Comparison of ENCODE assay signal across 1 cellular context in genomic region chr16:2152695-2153506, GRCh38.
TF ChIP-seq lines count a peak whose summit lies in the region.

No MANE protein-coding gene starts in this region.

TF ChIP-seq in K562, 482 proteins besides CTCF, POLR2A, EP300 and RAD21 (continued from another document and continues in another):
- TF ChIP-seq STAT6 (CRISPR knock-in tag; IDR thresholded peaks at IDR 0.05) (no peak; the same call in 1 of the 2 replicates), SIRT6 (IDR thresholded peaks at IDR 0.05; ENCODE audit: low read depth, low read length) (peak; percentile 35), ETV1 (tag; conservative IDR thresholded peaks at IDR 0.05; ENCODE audit: low read depth) (peak; percentile 67), SMARCB1 (IDR thresholded peaks at IDR 0.05; ENCODE audit: insufficient read length, low read depth) (no peak), GTF2E2 (tag; IDR thresholded peaks at IDR 0.05) (no peak), OTX1 (CRISPR knock-in tag; IDR thresholded peaks at IDR 0.05) (no peak), NCOR1 (IDR thresholded peaks at IDR 0.05) (0 out of 2 replicates have a peak, but pooled peaks have one; percentile 11), TSC22D4 (tag; IDR thresholded peaks at IDR 0.05) (no peak), FOSL1 (tag; conservative IDR thresholded peaks at IDR 0.05) (no peak), STAT5B (CRISPR knock-in tag; IDR thresholded peaks at IDR 0.05) (no peak), CHCHD3 (CRISPR knock-in tag; IDR thresholded peaks at IDR 0.05) (0 out of 2 replicates have a peak, but pooled peaks have one; percentile 64), HCFC1 (IDR thresholded peaks at IDR 0.05; ENCODE audit: low read depth, low read length) (peak; percentile 47), RUNX1 (IDR thresholded peaks at IDR 0.05; ENCODE audit: low read depth) (no peak), NFE2L1 (tag; IDR thresholded peaks at IDR 0.05; ENCODE audit: borderline replicate concordance, low read depth) (no peak), CBFA2T3 (IDR thresholded peaks at IDR 0.05) (no peak), MTA1 (IDR thresholded peaks at IDR 0.05; ENCODE audit: borderline replicate concordance) (no peak), LARP7 (IDR thresholded peaks at IDR 0.05) (no peak), SETDB1 (IDR thresholded peaks at IDR 0.05; ENCODE audit: low read length) (no peak), PURB (CRISPR knock-in tag; IDR thresholded peaks at IDR 0.05; ENCODE audit: low read depth) (no peak), ZNF263 (CRISPR knock-in tag; IDR thresholded peaks at IDR 0.05; ENCODE audit: borderline replicate concordance) (peak; percentile 88; the same call in 1 of the 2 replicates), SP2 (IDR thresholded peaks at IDR 0.05; ENCODE audit: extremely low read depth, low read depth, low read length, poor library complexity, severe bottlenecking) (peak; percentile 40), ZNF134 (CRISPR knock-in tag; conservative IDR thresholded peaks at IDR 0.05) (no peak), THRAP3 (IDR thresholded peaks at IDR 0.05; ENCODE audit: borderline replicate concordance) (no peak), CBX5 (IDR thresholded peaks at IDR 0.05; ENCODE audit: borderline replicate concordance, low read depth) (no peak), FOXJ3 (CRISPR knock-in tag; IDR thresholded peaks at IDR 0.05) (no peak), NONO (IDR thresholded peaks at IDR 0.05; ENCODE audit: low read depth in 2 of 2, low read length in 1 of 2) (no peak), ZNF449 (CRISPR knock-in tag; IDR thresholded peaks at IDR 0.05) (no peak), ELF4 (CRISPR knock-in tag; IDR thresholded peaks at IDR 0.05) (no peak), NR1H2 (CRISPR knock-in tag; IDR thresholded peaks at IDR 0.05) (no peak), ZHX1 (conservative IDR thresholded peaks at IDR 0.05; ENCODE audit: low read length) (no peak), TBL1XR1 (IDR thresholded peaks at IDR 0.05; ENCODE audit: low read length in 2 of 2) (no peak), MEIS2 (IDR thresholded peaks at IDR 0.05; ENCODE audit: partially characterized antibody) (no peak), ZBTB1 (CRISPR knock-in tag; IDR thresholded peaks at IDR 0.05; ENCODE audit: borderline replicate concordance, low read depth) (no peak; the same call in 1 of the 2 replicates), NELFE (IDR thresholded peaks at IDR 0.05; ENCODE audit: insufficient read depth, insufficient read length) (no peak), GABPB2 (CRISPR knock-in tag; conservative IDR thresholded peaks at IDR 0.05) (no peak; the same call in 1 of the 2 replicates), ZNF785 (CRISPR knock-in tag; IDR thresholded peaks at IDR 0.05) (no peak), PHF20 (IDR thresholded peaks at IDR 0.05; ENCODE audit: partially characterized antibody) (peak; percentile 25), KHSRP (IDR thresholded peaks at IDR 0.05) (no peak), ZFP91 (CRISPR knock-in tag; IDR thresholded peaks at IDR 0.05) (0 out of 2 replicates have a peak, but pooled peaks have one; percentile 43), PRDM10 (IDR thresholded peaks at IDR 0.05; ENCODE audit: partially characterized antibody) (no peak), ZNF311 (CRISPR knock-in tag; IDR thresholded peaks at IDR 0.05) (no peak), ZNF561 (CRISPR knock-in tag; conservative IDR thresholded peaks at IDR 0.05) (no peak), TGIF2 (CRISPR knock-in tag; IDR thresholded peaks at IDR 0.05) (no peak), SPI1 (IDR thresholded peaks at IDR 0.05; ENCODE audit: borderline replicate concordance, low read depth, low read length) (no peak), ERF (CRISPR knock-in tag; IDR thresholded peaks at IDR 0.05) (no peak), L3MBTL2 (IDR thresholded peaks at IDR 0.05) (peak; percentile 34; the same call in 1 of the 2 replicates), BCOR (IDR thresholded peaks at IDR 0.05) (no peak), ZKSCAN1 (IDR thresholded peaks at IDR 0.05; ENCODE audit: low read depth, low read length) (no peak), FIP1L1 (IDR thresholded peaks at IDR 0.05; ENCODE audit: low read depth, low read length, poor library complexity, severe bottlenecking) (peak; percentile 83), ZNF121 (CRISPR knock-in tag; conservative IDR thresholded peaks at IDR 0.05) (peak; percentile 29; the same call in 1 of the 2 replicates), ZC3H8 (IDR thresholded peaks at IDR 0.05) (no peak), ETS2 (tag; IDR thresholded peaks at IDR 0.05; ENCODE audit: borderline replicate concordance, poor library complexity, severe bottlenecking) (no peak), ZBTB26 (CRISPR knock-in tag; IDR thresholded peaks at IDR 0.05) (no peak)
- TF ChIP-seq, protein P1, sequence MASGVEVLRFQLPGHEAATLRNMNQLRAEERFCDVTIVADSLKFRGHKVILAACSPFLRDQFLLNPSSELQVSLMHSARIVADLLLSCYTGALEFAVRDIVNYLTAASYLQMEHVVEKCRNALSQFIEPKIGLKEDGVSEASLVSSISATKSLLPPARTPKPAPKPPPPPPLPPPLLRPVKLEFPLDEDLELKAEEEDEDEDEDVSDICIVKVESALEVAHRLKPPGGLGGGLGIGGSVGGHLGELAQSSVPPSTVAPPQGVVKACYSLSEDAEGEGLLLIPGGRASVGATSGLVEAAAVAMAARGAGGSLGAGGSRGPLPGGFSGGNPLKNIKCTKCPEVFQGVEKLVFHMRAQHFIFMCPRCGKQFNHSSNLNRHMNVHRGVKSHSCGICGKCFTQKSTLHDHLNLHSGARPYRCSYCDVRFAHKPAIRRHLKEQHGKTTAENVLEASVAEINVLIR (CRISPR knock-in tag; IDR thresholded peaks at IDR 0.05): no peak
- TF ChIP-seq, protein P2, sequence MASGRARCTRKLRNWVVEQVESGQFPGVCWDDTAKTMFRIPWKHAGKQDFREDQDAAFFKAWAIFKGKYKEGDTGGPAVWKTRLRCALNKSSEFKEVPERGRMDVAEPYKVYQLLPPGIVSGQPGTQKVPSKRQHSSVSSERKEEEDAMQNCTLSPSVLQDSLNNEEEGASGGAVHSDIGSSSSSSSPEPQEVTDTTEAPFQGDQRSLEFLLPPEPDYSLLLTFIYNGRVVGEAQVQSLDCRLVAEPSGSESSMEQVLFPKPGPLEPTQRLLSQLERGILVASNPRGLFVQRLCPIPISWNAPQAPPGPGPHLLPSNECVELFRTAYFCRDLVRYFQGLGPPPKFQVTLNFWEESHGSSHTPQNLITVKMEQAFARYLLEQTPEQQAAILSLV (tag; IDR thresholded peaks at IDR 0.05): no peak
- TF ChIP-seq, protein P3, sequence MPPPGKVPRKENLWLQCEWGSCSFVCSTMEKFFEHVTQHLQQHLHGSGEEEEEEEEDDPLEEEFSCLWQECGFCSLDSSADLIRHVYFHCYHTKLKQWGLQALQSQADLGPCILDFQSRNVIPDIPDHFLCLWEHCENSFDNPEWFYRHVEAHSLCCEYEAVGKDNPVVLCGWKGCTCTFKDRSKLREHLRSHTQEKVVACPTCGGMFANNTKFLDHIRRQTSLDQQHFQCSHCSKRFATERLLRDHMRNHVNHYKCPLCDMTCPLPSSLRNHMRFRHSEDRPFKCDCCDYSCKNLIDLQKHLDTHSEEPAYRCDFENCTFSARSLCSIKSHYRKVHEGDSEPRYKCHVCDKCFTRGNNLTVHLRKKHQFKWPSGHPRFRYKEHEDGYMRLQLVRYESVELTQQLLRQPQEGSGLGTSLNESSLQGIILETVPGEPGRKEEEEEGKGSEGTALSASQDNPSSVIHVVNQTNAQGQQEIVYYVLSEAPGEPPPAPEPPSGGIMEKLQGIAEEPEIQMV (tag; conservative IDR thresholded peaks at IDR 0.05; ENCODE audit: low read depth): no peak
